19 cellular contexts compared by ENCODE assay signal in genomic region chr18:46320297-46320696, GRCh38.
A peak's percentile ranks its signal among the peaks of the same experiment; 100 is the strongest.
DNase-seq lines count a peak whose midpoint lies in the region; ATAC-seq and TF ChIP-seq lines count a peak whose summit lies in the region.
"Had no signal": no experiment of that assay in that cellular context is flagged by ENCODE, and none has a peak within 500 bp of the region (broad histone marks: within the 10 kb centered on the region; RNA-seq: fewer than 3 reads in every experiment).

No MANE protein-coding gene starts in this region.

- H3K4me1 ChIP-seq in Karpas-422 (ENCODE audit: low read length) (peaks cover 5% of the 10 kb centered on the region), mammary epithelial cell (ENCODE audit: insufficient read depth, low read length) (peaks cover 42% of the 10 kb centered on the region)

- no peaks in the 10 kb centered on the region for H3K9me2 ChIP-seq in Karpas-422 (replicated peaks; ENCODE audit: insufficient read depth, low read length)

- H3K9ac ChIP-seq in Karpas-422 (ENCODE audit: low read length) = no peak overlapping the region
- no peak overlapping the region for H3K9ac ChIP-seq in mammary epithelial cell (ENCODE audit: insufficient read depth, low read length)

- in situ Hi-C loops in mammary epithelial cell (cut with MboI; ENCODE audit: low sequenced_read_pairs in 2 of 2) = no loop called here

- ATAC-seq in HG02571 (IDR thresholded peaks at IDR 0.05; ENCODE audit: unreplicated experiment) = no peak
- ATAC-seq: left lung had no signal

- DNase-seq in Karpas-422 (peak; percentile 62), mammary epithelial cell (no peak), mesenteric fat pad (ENCODE audit: low spot score) (peak; percentile 49), NCI-H187 treated with DMSO at 0.1 percent for 48 hours (lab: John Stamatoyannopoulos, UW) (no peak), NCI-H2227 (lab: John Stamatoyannopoulos, UW; ENCODE audit: unreplicated experiment) (no peak)
- DNase-seq: activated CD4-positive, alpha-beta T cell treated with anti-CD3 and anti-CD28 coated beads for 36 hours; activated naive CD4-positive, alpha-beta T cell treated with anti-CD3 and anti-CD28 coated beads, Interleukin-2, amount 10 ng/mL, durations not matched to agents 7 days and 5 days; activated T-cell treated with anti-CD3 and anti-CD28 coated beads, Interleukin-2, amount 50 U/mL, for 48 hours; anterior cingulate cortex; cerebellar nuclear complex; effector CD8-positive, alpha-beta T cell; KBM-7; left lung; NCI-H1930; small intestine; stimulated activated naive CD4-positive, alpha-beta T cell treated with Interleukin-2 at 50 U/mL for 16 hours; thyroid gland had no signal

- no peak overlapping the region for H3K4me2 ChIP-seq in Karpas-422 (ENCODE audit: low read depth, low read length, poor library complexity, severe bottlenecking)
- H3K4me2 ChIP-seq in mammary epithelial cell (ENCODE audit: insufficient read depth, low read depth, low read length) = no peak overlapping the region

- dilution Hi-C loops in mammary epithelial cell (cut with HindIII; ENCODE audit: low sequenced_read_pairs) = no loop called here

- H3K36me3 ChIP-seq in Karpas-422 (ENCODE audit: insufficient read depth, low read length) (no peaks in the 10 kb centered on the region), mammary epithelial cell (ENCODE audit: insufficient read depth, low read length) (no peaks in the 10 kb centered on the region)
- H3K36me3 ChIP-seq: left lung, thyroid gland had no signal

- no peaks in the 10 kb centered on the region for H4K20me1 ChIP-seq in Karpas-422 (ENCODE audit: insufficient read depth, low read depth, low read length)
- no peaks in the 10 kb centered on the region for H4K20me1 ChIP-seq in mammary epithelial cell (ENCODE audit: insufficient read depth, low read length)

- no TSS peak for BruUV-seq in mammary epithelial cell (replicated peaks; lab: Mats Ljungman, UMichigan)

- H2AFZ ChIP-seq in Karpas-422 (ENCODE audit: low read length) (no peak overlapping the region), mammary epithelial cell (ENCODE audit: low read depth, low read length) (no peak overlapping the region)

- H3K9me3 ChIP-seq in Karpas-422 (ENCODE audit: low read length) (no peaks in the 10 kb centered on the region), mammary epithelial cell (replicated peaks; ENCODE audit: insufficient read depth, low read length) (no peaks in the 10 kb centered on the region)
- H3K9me3 ChIP-seq: left lung, thyroid gland had no signal

- 96% methylated on average over 4 of the region's 4 CpGs for WGBS in mammary epithelial cell (ENCODE audit: low coverage, missing lambda C conversion rate)

- TF ChIP-seq CTCF in GM12872 (IDR thresholded peaks at IDR 0.05; ENCODE audit: insufficient read depth, low read depth, low read length) = 0 out of 3 replicates have a peak, but pooled peaks have one; percentile 12
- peak in 1 of 2 donors; percentile 15 for TF ChIP-seq CTCF in mammary epithelial cell (conservative IDR thresholded peaks at IDR 0.05 in 1 of 2, IDR thresholded peaks at IDR 0.05 in 1 of 2; ENCODE audit: extremely low read depth in 1 of 2, insufficient read depth in 1 of 2, low read depth in 1 of 2, low read length in 2 of 2)

- no peaks in the 10 kb centered on the region for H3K27me3 ChIP-seq in Karpas-422 (ENCODE audit: low read length)
- no peaks in the 10 kb centered on the region for H3K27me3 ChIP-seq in mammary epithelial cell (ENCODE audit: insufficient read depth, low read length)
- H3K27me3 ChIP-seq: left lung, thyroid gland had no signal

- H3K79me2 ChIP-seq in Karpas-422 (ENCODE audit: low read length) = no peaks in the 10 kb centered on the region
- no peaks in the 10 kb centered on the region for H3K79me2 ChIP-seq in mammary epithelial cell (ENCODE audit: insufficient read depth, low read length)

- H3K4me3 ChIP-seq in Karpas-422 (ENCODE audit: low read length) (no peak overlapping the region), mammary epithelial cell (replicated peaks in 1 of 3; ENCODE audit: insufficient read depth in 1 of 3, low read depth in 2 of 3, low read length in 3 of 3) (no peak overlapping the region)
- H3K4me3 ChIP-seq: left lung, thyroid gland had no signal

- intact Hi-C loops in mammary epithelial cell (cut with micrococcal nuclease) = loop anchor here (5.0 kb wide), 1 partner anchor 168 kb away; no protein-coding TSS in a partner anchor

- H3K27ac ChIP-seq in Karpas-422 (ENCODE audit: low read length) (no peak overlapping the region), mammary epithelial cell (ENCODE audit: insufficient read depth, low read depth, low read length) (peak overlapping the region; percentile 79)
- H3K27ac ChIP-seq: left lung, thyroid gland had no signal

- CTCF ChIA-PET in mammary epithelial cell (lab: Charles Lee; ENCODE audit: low non-redundant PET) = no interaction called here

Comparison
In these comparisons a context has a peak if more than half of its experiments do, and no peak if none do; other contexts are left out.
1. DNase-seq: peak in Karpas-422 (single experiment) and mesenteric fat pad (single experiment); none in mammary epithelial cell (single experiment), NCI-H187 treated with DMSO at 0.1 percent for 48 hours (single experiment) and NCI-H2227 (single experiment).